13 cellular contexts compared by ENCODE assay signal in genomic region chr18:35076556-35076955, GRCh38. TPM values are rescaled to one million over a fixed set of nuclear protein-coding genes. Genes with fewer than 3 reads are reported as not detected.
DNase-seq lines count a peak whose midpoint lies in the region; ATAC-seq, FAIRE-seq and TF ChIP-seq lines count a peak whose summit lies in the region.
"Had no signal": no experiment of that assay in that cellular context is flagged by ENCODE, and none has a peak within 500 bp of the region (broad histone marks: within the 10 kb centered on the region; RNA-seq: fewer than 3 reads in every experiment).

No MANE protein-coding gene starts in this region.

- H3K9ac ChIP-seq in fibroblast of lung (ENCODE audit: insufficient read depth, low read length) = no peak overlapping the region

- H3K27me3 ChIP-seq in fibroblast of lung (ENCODE audit: control insufficient read depth, insufficient read depth, low read length) (no peaks in the 10 kb centered on the region), stomach (no peaks in the 10 kb centered on the region)
- H3K27me3 ChIP-seq: SJCRH30 had no signal

- no peaks in the 10 kb centered on the region for H3K27me3 Mint-ChIP-seq in osteocyte (ENCODE audit: unreplicated experiment)
- H3K27me3 Mint-ChIP-seq: central memory CD8-positive, alpha-beta T cell had no signal

- FAIRE-seq in RCC 7860 (lab: Jason Lieb, UNC) = peak; percentile 11

- TF ChIP-seq EP300 in stomach (IDR thresholded peaks at IDR 0.05) = no peak

- H3K4me3 ChIP-seq in fibroblast of lung (replicated peaks in 1 of 4; ENCODE audit: control extremely low read depth in 1 of 4, insufficient read depth in 1 of 4, low read depth in 3 of 4, low read length in 4 of 4) (no peak overlapping the region), stomach (no peak overlapping the region)
- H3K4me3 ChIP-seq: mucosa of descending colon, SJCRH30, skin epidermis had no signal

- peak overlapping the region; percentile 1 for H3K4me2 ChIP-seq in fibroblast of lung (ENCODE audit: extremely low read depth, insufficient read depth, low read length)

- peaks cover 79% of the 10 kb centered on the region for H3K4me1 Mint-ChIP-seq in osteocyte (ENCODE audit: unreplicated experiment)

- TF ChIP-seq POLR2A in stomach (IDR thresholded peaks at IDR 0.05) = no peak

- H3K9me3 ChIP-seq in fibroblast of lung (ENCODE audit: control insufficient read depth, insufficient read depth, low read depth, low read length) = no peaks in the 10 kb centered on the region
- no peaks in the 10 kb centered on the region for H3K9me3 ChIP-seq in stomach
- H3K9me3 ChIP-seq: mucosa of descending colon, SJCRH30 had no signal

- H3K27ac ChIP-seq in fibroblast of lung (ENCODE audit: insufficient read depth, low read length) (no peak overlapping the region), stomach (no peak overlapping the region)
- H3K27ac ChIP-seq: SJCRH30, skin epidermis had no signal

- peak overlapping the region; percentile 39 for H3K27ac Mint-ChIP-seq in osteocyte (ENCODE audit: unreplicated experiment)
- H3K27ac Mint-ChIP-seq: activated T-cell treated with anti-CD3 and anti-CD28 coated beads, Interleukin-2, amount 50 U/mL, for 72 hours had no signal

- peaks cover 4% of the 10 kb centered on the region for H3K4me1 ChIP-seq in fibroblast of lung (ENCODE audit: control insufficient read depth, extremely low read depth, insufficient read depth, low read length)
- H3K4me1 ChIP-seq in stomach = peaks cover 0 to 25% (median 17%) of the 10 kb centered on the region in 4 donors

- H3K36me3 ChIP-seq in fibroblast of lung (ENCODE audit: control insufficient read depth, insufficient read depth, low read length) (no peaks in the 10 kb centered on the region), stomach (peaks cover 0 to 13% (median 2%) of the 10 kb centered on the region in 4 donors)
- H3K36me3 ChIP-seq: SJCRH30 had no signal

- H3K4me3 Mint-ChIP-seq in osteocyte (ENCODE audit: unreplicated experiment) = no peak overlapping the region
- H3K4me3 Mint-ChIP-seq: activated T-cell treated with anti-CD3 and anti-CD28 coated beads, Interleukin-2, amount 50 U/mL, for 72 hours; central memory CD8-positive, alpha-beta T cell had no signal

- no peaks in the 10 kb centered on the region for H3K9me3 Mint-ChIP-seq in osteocyte (ENCODE audit: unreplicated experiment)
- H3K9me3 Mint-ChIP-seq: activated T-cell treated with anti-CD3 and anti-CD28 coated beads, Interleukin-2, amount 50 U/mL, for 72 hours; central memory CD8-positive, alpha-beta T cell had no signal

- no peak for ATAC-seq in HG02678 (IDR thresholded peaks at IDR 0.05; ENCODE audit: unreplicated experiment)
- no peak for ATAC-seq in GM19351 (IDR thresholded peaks at IDR 0.05; ENCODE audit: unreplicated experiment)
- ATAC-seq: mucosa of descending colon had no signal

- no peak overlapping the region for H2AFZ ChIP-seq in fibroblast of lung (ENCODE audit: low read length)

- WGBS in stomach, 5 donors = 18 to 86% (median 79%) methylated on average over 1 of the region's 1 CpG

- H3K79me2 ChIP-seq in fibroblast of lung (ENCODE audit: control insufficient read depth, insufficient read depth, low read length) = no peaks in the 10 kb centered on the region

- DNase-seq in EH (ENCODE audit: low read depth) (peak; percentile 92), RCC 7860 (ENCODE audit: low spot score) (peak; percentile 63), fibroblast of lung (ENCODE audit: low read depth in 2 of 2) (peak; percentile 56 to 93), osteocyte (ENCODE audit: extremely low spot score, unreplicated experiment) (no peak), stomach (no peak), Ammon's horn (ENCODE audit: low spot score) (no peak)
- DNase-seq: activated T-cell treated with anti-CD3 and anti-CD28 coated beads, Interleukin-2, amount 50 U/mL, for 72 hours; mucosa of descending colon; SJCRH30 had no signal

- H3K36me3 Mint-ChIP-seq in osteocyte (ENCODE audit: unreplicated experiment) = peaks cover 13% of the 10 kb centered on the region

- intact Hi-C loops in stomach (cut with DNase I; ENCODE audit: low total_unique reads) = no loop called here

- TF ChIP-seq CTCF in fibroblast of lung (conservative IDR thresholded peaks at IDR 0.05 in 1 of 2, IDR thresholded peaks at IDR 0.05 in 1 of 2; ENCODE audit: low read depth in 1 of 2, low read length in 2 of 2) (no peak), osteocyte (IDR thresholded peaks at IDR 0.05) (no peak), stomach (IDR thresholded peaks at IDR 0.05) (no peak)

- H4K20me1 ChIP-seq in fibroblast of lung (ENCODE audit: control insufficient read depth, extremely low read depth, insufficient read depth, low read length) = no peaks in the 10 kb centered on the region

RNA-seq across cellular contexts. Expression of gene MAPRE2, which starts 35.3 kb away (rescaled TPM):
- 8.2 and 18.5 TPM in 2 replicates for total RNA-seq in fibroblast of lung
- 88.1 and 95.6 TPM in 2 replicates for polyA plus RNA-seq in fibroblast of lung
- polyA plus RNA-seq in fibroblast of lung (2012) = 36.1 and 39.0 TPM in 2 replicates
- 36.0 and 39.2 TPM in 2 replicates for polyA minus RNA-seq in fibroblast of lung (ENCODE audit: low replicate concordance)
- total RNA-seq in osteocyte = 49.8 and 50.0 TPM in 2 replicates
- total RNA-seq in stomach = 100 to 1,000 TPM in 1 of 5 donors, 10 to 100 TPM in 4; 22.2 to 258 (median 51.6) TPM
- polyA plus RNA-seq in stomach = 10 to 100 TPM in 2 of 3 donors, 1 to 10 TPM in 1; 7.4 to 18.5 (median 13.3) TPM

Comparison
In these comparisons a context has a peak if more than half of its experiments do, and no peak if none do; other contexts are left out.
1. DNase-seq: peak in EH (single experiment), RCC 7860 (single experiment) and fibroblast of lung (2 of 2); none in osteocyte (single experiment), stomach (single experiment) and Ammon's horn (single experiment).